ENCODE assay signal across 1 cellular context in genomic region chr22:38110863-38111852, GRCh38.
TF ChIP-seq lines count a peak whose summit lies in the region.

No MANE protein-coding gene starts in this region.

TF ChIP-seq in HepG2, 621 proteins besides CTCF, POLR2A, EP300 and RAD21 (continued from another document and continues in another):
- TF ChIP-seq, protein P1, sequence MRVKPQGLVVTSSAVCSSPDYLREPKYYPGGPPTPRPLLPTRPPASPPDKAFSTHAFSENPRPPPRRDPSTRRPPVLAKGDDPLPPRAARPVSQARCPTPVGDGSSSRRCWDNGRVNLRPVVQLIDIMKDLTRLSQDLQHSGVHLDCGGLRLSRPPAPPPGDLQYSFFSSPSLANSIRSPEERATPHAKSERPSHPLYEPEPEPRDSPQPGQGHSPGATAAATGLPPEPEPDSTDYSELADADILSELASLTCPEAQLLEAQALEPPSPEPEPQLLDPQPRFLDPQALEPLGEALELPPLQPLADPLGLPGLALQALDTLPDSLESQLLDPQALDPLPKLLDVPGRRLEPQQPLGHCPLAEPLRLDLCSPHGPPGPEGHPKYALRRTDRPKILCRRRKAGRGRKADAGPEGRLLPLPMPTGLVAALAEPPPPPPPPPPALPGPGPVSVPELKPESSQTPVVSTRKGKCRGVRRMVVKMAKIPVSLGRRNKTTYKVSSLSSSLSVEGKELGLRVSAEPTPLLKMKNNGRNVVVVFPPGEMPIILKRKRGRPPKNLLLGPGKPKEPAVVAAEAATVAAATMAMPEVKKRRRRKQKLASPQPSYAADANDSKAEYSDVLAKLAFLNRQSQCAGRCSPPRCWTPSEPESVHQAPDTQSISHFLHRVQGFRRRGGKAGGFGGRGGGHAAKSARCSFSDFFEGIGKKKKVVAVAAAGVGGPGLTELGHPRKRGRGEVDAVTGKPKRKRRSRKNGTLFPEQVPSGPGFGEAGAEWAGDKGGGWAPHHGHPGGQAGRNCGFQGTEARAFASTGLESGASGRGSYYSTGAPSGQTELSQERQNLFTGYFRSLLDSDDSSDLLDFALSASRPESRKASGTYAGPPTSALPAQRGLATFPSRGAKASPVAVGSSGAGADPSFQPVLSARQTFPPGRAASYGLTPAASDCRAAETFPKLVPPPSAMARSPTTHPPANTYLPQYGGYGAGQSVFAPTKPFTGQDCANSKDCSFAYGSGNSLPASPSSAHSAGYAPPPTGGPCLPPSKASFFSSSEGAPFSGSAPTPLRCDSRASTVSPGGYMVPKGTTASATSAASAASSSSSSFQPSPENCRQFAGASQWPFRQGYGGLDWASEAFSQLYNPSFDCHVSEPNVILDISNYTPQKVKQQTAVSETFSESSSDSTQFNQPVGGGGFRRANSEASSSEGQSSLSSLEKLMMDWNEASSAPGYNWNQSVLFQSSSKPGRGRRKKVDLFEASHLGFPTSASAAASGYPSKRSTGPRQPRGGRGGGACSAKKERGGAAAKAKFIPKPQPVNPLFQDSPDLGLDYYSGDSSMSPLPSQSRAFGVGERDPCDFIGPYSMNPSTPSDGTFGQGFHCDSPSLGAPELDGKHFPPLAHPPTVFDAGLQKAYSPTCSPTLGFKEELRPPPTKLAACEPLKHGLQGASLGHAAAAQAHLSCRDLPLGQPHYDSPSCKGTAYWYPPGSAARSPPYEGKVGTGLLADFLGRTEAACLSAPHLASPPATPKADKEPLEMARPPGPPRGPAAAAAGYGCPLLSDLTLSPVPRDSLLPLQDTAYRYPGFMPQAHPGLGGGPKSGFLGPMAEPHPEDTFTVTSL (CRISPR knock-in tag; IDR thresholded peaks at IDR 0.05; ENCODE audit: borderline replicate concordance), result 0 out of 2 replicates have a peak, but pooled peaks have one; percentile 23
- TF ChIP-seq RFX1 (IDR thresholded peaks at IDR 0.05) (no peak), FOSL2 (CRISPR knock-in tag; IDR thresholded peaks at IDR 0.05) (0 out of 2 replicates have a peak, but pooled peaks have one; percentile 3), ZNF839 (CRISPR knock-in tag; IDR thresholded peaks at IDR 0.05; ENCODE audit: borderline replicate concordance) (peak; percentile 77; the same call in 1 of the 2 replicates), NFE2 (CRISPR knock-in tag; IDR thresholded peaks at IDR 0.05) (no peak), KAT8 (CRISPR knock-in tag; IDR thresholded peaks at IDR 0.05) (0 out of 2 replicates have a peak, but pooled peaks have one; percentile 0), ELF3 (CRISPR knock-in tag; IDR thresholded peaks at IDR 0.05) (no peak), POGZ (CRISPR knock-in tag; IDR thresholded peaks at IDR 0.05) (0 out of 2 replicates have a peak, but pooled peaks have one; percentile 15), HOXA7 (CRISPR knock-in tag; IDR thresholded peaks at IDR 0.05) (no peak), ZNF484 (CRISPR knock-in tag; IDR thresholded peaks at IDR 0.05; ENCODE audit: borderline replicate concordance, low read depth) (no peak), SNAPC5 (CRISPR knock-in tag; IDR thresholded peaks at IDR 0.05; ENCODE audit: borderline replicate concordance) (no peak), ZFP1 (CRISPR knock-in tag; IDR thresholded peaks at IDR 0.05) (no peak), SYNCRIP (IDR thresholded peaks at IDR 0.05; ENCODE audit: insufficient read depth, low read depth, low read length) (no peak), GRHL1 (CRISPR knock-in tag; conservative IDR thresholded peaks at IDR 0.05) (no peak), ZNF605 (CRISPR knock-in tag; IDR thresholded peaks at IDR 0.05) (no peak), NR2F1 (CRISPR knock-in tag; IDR thresholded peaks at IDR 0.05) (peak; percentile 53 to 65; a peak in 2 of 4 replicates), RXRA (CRISPR knock-in tag; IDR thresholded peaks at IDR 0.05) (0 out of 2 replicates have a peak, but pooled peaks have one; percentile 4), ZNF350 (CRISPR knock-in tag; IDR thresholded peaks at IDR 0.05; ENCODE audit: borderline replicate concordance, low read depth) (peak; percentile 23; the same call in 1 of the 2 replicates), MYC (CRISPR knock-in tag; IDR thresholded peaks at IDR 0.05; ENCODE audit: borderline replicate concordance) (0 out of 2 replicates have a peak, but pooled peaks have one; percentile 4), SCMH1 (CRISPR knock-in tag; IDR thresholded peaks at IDR 0.05; ENCODE audit: borderline replicate concordance) (no peak), NCOA2 (CRISPR knock-in tag; IDR thresholded peaks at IDR 0.05) (peak; percentile 25; the same call in 1 of the 2 replicates), ZNF709 (CRISPR knock-in tag; IDR thresholded peaks at IDR 0.05) (0 out of 2 replicates have a peak, but pooled peaks have one; percentile 35), ZBTB21 (CRISPR knock-in tag; IDR thresholded peaks at IDR 0.05) (no peak), SPEN (CRISPR knock-in tag; IDR thresholded peaks at IDR 0.05; ENCODE audit: low read depth) (0 out of 2 replicates have a peak, but pooled peaks have one; percentile 12), TBX3 (IDR thresholded peaks at IDR 0.05; ENCODE audit: borderline replicate concordance) (no peak), ZMYM3 (CRISPR knock-in tag; IDR thresholded peaks at IDR 0.05) (no peak), HIC2 (CRISPR knock-in tag; IDR thresholded peaks at IDR 0.05; ENCODE audit: low read depth) (peak; percentile 46; the same call in 1 of the 2 replicates), CEBPG (CRISPR knock-in tag; IDR thresholded peaks at IDR 0.05) (no peak), FOXM1 (CRISPR knock-in tag; IDR thresholded peaks at IDR 0.05) (no peak), ZNF468 (CRISPR knock-in tag; IDR thresholded peaks at IDR 0.05) (0 out of 2 replicates have a peak, but pooled peaks have one; percentile 61), ZBTB38 (CRISPR knock-in tag; IDR thresholded peaks at IDR 0.05) (no peak), ZNF710 (CRISPR knock-in tag; IDR thresholded peaks at IDR 0.05; ENCODE audit: borderline replicate concordance) (no peak; the same call in 1 of the 2 replicates), CBX5 (CRISPR knock-in tag; IDR thresholded peaks at IDR 0.05; ENCODE audit: borderline replicate concordance) (no peak), SSRP1 (CRISPR knock-in tag; IDR thresholded peaks at IDR 0.05) (no peak), CENPBD1 (CRISPR knock-in tag; IDR thresholded peaks at IDR 0.05; ENCODE audit: borderline replicate concordance, low read depth) (no peak)
- TF ChIP-seq, protein P2, sequence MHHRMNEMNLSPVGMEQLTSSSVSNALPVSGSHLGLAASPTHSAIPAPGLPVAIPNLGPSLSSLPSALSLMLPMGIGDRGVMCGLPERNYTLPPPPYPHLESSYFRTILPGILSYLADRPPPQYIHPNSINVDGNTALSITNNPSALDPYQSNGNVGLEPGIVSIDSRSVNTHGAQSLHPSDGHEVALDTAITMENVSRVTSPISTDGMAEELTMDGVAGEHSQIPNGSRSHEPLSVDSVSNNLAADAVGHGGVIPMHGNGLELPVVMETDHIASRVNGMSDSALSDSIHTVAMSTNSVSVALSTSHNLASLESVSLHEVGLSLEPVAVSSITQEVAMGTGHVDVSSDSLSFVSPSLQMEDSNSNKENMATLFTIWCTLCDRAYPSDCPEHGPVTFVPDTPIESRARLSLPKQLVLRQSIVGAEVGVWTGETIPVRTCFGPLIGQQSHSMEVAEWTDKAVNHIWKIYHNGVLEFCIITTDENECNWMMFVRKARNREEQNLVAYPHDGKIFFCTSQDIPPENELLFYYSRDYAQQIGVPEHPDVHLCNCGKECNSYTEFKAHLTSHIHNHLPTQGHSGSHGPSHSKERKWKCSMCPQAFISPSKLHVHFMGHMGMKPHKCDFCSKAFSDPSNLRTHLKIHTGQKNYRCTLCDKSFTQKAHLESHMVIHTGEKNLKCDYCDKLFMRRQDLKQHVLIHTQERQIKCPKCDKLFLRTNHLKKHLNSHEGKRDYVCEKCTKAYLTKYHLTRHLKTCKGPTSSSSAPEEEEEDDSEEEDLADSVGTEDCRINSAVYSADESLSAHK (CRISPR knock-in tag; IDR thresholded peaks at IDR 0.05; ENCODE audit: borderline replicate concordance), result no peak
- TF ChIP-seq, protein P3, sequence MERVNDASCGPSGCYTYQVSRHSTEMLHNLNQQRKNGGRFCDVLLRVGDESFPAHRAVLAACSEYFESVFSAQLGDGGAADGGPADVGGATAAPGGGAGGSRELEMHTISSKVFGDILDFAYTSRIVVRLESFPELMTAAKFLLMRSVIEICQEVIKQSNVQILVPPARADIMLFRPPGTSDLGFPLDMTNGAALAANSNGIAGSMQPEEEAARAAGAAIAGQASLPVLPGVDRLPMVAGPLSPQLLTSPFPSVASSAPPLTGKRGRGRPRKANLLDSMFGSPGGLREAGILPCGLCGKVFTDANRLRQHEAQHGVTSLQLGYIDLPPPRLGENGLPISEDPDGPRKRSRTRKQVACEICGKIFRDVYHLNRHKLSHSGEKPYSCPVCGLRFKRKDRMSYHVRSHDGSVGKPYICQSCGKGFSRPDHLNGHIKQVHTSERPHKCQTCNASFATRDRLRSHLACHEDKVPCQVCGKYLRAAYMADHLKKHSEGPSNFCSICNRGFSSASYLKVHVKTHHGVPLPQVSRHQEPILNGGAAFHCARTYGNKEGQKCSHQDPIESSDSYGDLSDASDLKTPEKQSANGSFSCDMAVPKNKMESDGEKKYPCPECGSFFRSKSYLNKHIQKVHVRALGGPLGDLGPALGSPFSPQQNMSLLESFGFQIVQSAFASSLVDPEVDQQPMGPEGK (CRISPR knock-in tag; IDR thresholded peaks at IDR 0.05), result peak; percentile 82
- TF ChIP-seq, protein P4, sequence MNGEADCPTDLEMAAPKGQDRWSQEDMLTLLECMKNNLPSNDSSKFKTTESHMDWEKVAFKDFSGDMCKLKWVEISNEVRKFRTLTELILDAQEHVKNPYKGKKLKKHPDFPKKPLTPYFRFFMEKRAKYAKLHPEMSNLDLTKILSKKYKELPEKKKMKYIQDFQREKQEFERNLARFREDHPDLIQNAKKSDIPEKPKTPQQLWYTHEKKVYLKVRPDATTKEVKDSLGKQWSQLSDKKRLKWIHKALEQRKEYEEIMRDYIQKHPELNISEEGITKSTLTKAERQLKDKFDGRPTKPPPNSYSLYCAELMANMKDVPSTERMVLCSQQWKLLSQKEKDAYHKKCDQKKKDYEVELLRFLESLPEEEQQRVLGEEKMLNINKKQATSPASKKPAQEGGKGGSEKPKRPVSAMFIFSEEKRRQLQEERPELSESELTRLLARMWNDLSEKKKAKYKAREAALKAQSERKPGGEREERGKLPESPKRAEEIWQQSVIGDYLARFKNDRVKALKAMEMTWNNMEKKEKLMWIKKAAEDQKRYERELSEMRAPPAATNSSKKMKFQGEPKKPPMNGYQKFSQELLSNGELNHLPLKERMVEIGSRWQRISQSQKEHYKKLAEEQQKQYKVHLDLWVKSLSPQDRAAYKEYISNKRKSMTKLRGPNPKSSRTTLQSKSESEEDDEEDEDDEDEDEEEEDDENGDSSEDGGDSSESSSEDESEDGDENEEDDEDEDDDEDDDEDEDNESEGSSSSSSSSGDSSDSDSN (CRISPR knock-in tag; IDR thresholded peaks at IDR 0.05), result 0 out of 2 replicates have a peak, but pooled peaks have one; percentile 19
